8 cellular contexts compared by ENCODE assay signal in the genomic region with DNA sequence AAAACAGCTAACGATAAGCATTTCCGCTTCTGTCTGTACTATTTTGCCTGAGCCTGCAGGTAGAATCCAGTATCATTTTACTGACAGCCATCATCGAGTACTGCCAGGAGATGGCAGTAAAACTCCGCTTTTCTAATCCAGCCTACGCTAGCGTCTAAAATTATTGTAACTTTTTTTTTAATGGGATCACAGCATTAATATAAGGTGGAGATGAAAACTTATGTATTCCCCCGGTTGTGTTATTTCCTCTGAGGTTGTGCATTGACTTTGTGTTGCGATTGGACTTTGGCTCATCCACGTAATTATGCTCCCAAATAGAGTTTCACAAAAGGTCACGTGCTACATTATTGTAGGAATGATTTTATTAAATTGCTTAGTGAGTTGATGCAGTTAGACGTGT.
A peak's percentile ranks its signal among the peaks of the same experiment; 100 is the strongest.
DNase-seq lines count a peak whose midpoint lies in the region; FAIRE-seq and TF ChIP-seq lines count a peak whose summit lies in the region.

No MANE protein-coding gene starts in this region.

- intact Hi-C loops in spleen (cut with DNase I; ENCODE audit: low total_unique reads): no loop called here

- no peaks in the 10 kb centered on the region for H3F3A ChIP-seq in SK-N-SH (replicated peaks; ENCODE audit: insufficient read depth)

- H3K4me1 ChIP-seq in SK-N-SH (ENCODE audit: control insufficient read depth in 1 of 2, insufficient read depth in 2 of 2, low read depth in 1 of 2, low read length in 1 of 2) (peaks cover 0 to 7% of the 10 kb centered on the region in 2 experiments; a peak in 1 of 4 replicates), spleen (peaks cover 0 to 21% (median 10%) of the 10 kb centered on the region in 6 donors)

- H2AFZ ChIP-seq in SK-N-SH (ENCODE audit: low read depth): no peak overlapping the region

- TF ChIP-seq CTCF in AG04449 (IDR thresholded peaks at IDR 0.05; ENCODE audit: insufficient read depth, low read length, missing control alignments): peak; percentile 23
- TF ChIP-seq CTCF in GM12864 (IDR thresholded peaks at IDR 0.05; ENCODE audit: low read depth, low read length, missing control alignments): peak; percentile 41
- peak; percentile 77 for TF ChIP-seq CTCF in SK-N-SH (IDR thresholded peaks at IDR 0.05)
- peak in 8 of 11 experiments; percentile 11 to 62 (median 48) for TF ChIP-seq CTCF in spleen (IDR thresholded peaks at IDR 0.05 in 8 of 11, conservative IDR thresholded peaks at IDR 0.05 in 3 of 11)

- POLR2A ChIA-PET in AG04449 (lab: Yijun Ruan, JAX) (no interaction called here), SK-N-SH (lab: Yijun Ruan, JAX) (no interaction called here)

- no peaks in the 10 kb centered on the region for H3K79me2 ChIP-seq in SK-N-SH (ENCODE audit: insufficient read depth)

- DNase-seq in AG04449 (ENCODE audit: low read depth, low spot score): no peak
- no peak for DNase-seq in GM12864 (ENCODE audit: low read depth)
- peak; percentile 47 for DNase-seq in HT1080 (ENCODE audit: low read depth)
- DNase-seq in SK-N-SH: peak; percentile 34
- peak; percentile 2 to 5 for DNase-seq in frontal cortex (ENCODE audit: low spot score in 2 of 2)
- no peak for DNase-seq in spleen
- no peak for DNase-seq in occipital lobe (lab: John Stamatoyannopoulos, UW)
- no peak for DNase-seq in foreskin melanocyte

- TF ChIP-seq EP300 in SK-N-SH (IDR thresholded peaks at IDR 0.05; ENCODE audit: borderline replicate concordance in 1 of 2, low read depth in 1 of 2, low read length in 1 of 2): no peak

- no peaks in the 10 kb centered on the region for H3K9me2 ChIP-seq in SK-N-SH

- H4K20me1 ChIP-seq in SK-N-SH (ENCODE audit: insufficient read depth): no peaks in the 10 kb centered on the region

- 30% methylated on average over 11 of the region's 11 CpGs for WGBS in SK-N-SH (ENCODE audit: low lambda C conversion rate)
- WGBS in spleen, 5 donors: 42 to 50% (median 44%) methylated on average over 11 of the region's 11 CpGs

- H3K27me3 ChIP-seq in SK-N-SH (ENCODE audit: insufficient read depth): no peaks in the 10 kb centered on the region
- H3K27me3 ChIP-seq in spleen (replicated peaks in 1 of 7): no peaks in the 10 kb centered on the region

- no peak overlapping the region for H3K27ac ChIP-seq in SK-N-SH (ENCODE audit: low read depth in 2 of 2, low read length in 1 of 2)
- H3K27ac ChIP-seq in spleen: no peak overlapping the region

- H3K36me3 ChIP-seq in SK-N-SH (replicated peaks in 1 of 2; ENCODE audit: control insufficient read depth in 1 of 2, insufficient read depth in 2 of 2, low read length in 1 of 2) (no peaks in the 10 kb centered on the region), spleen (no peaks in the 10 kb centered on the region)

- H3K9me3 ChIP-seq in SK-N-SH (no peaks in the 10 kb centered on the region), spleen (no peaks in the 10 kb centered on the region)

- no peak for TF ChIP-seq POLR2A in spleen (IDR thresholded peaks at IDR 0.05)

- H3K4me3 ChIP-seq in AG04449 (ENCODE audit: low read depth, low read length): no peak overlapping the region
- no peak overlapping the region for H3K4me3 ChIP-seq in GM12864 (ENCODE audit: low read depth, low read length)
- no peak overlapping the region for H3K4me3 ChIP-seq in SK-N-SH (ENCODE audit: low read depth in 2 of 2, low read length in 1 of 2)
- H3K4me3 ChIP-seq in spleen: no peak overlapping the region

- H3K4me2 ChIP-seq in SK-N-SH: no peak overlapping the region

- CTCF ChIA-PET in AG04449 (lab: Yijun Ruan, JAX) (interaction anchor here (0.7 to 2.1 kb wide), 5 partner anchors 9 to 915 kb away, joined by 3 to 6 read pairs (median 3); no protein-coding TSS in a partner anchor), SK-N-SH (lab: Yijun Ruan, JAX) (interaction anchor here (0.5 to 3.2 kb wide), 16 partner anchors 9 to 693 kb away, joined by 3 to 26 read pairs (median 4); no protein-coding TSS in a partner anchor)

- no peak overlapping the region for H3K9ac ChIP-seq in SK-N-SH

- peak; percentile 79 for TF ChIP-seq RAD21 in SK-N-SH (IDR thresholded peaks at IDR 0.05; ENCODE audit: low read length)

- FAIRE-seq in frontal cortex (lab: Jason Lieb, UNC): peak; percentile 45

TF ChIP-seq in SK-N-SH, 30 proteins besides CTCF, POLR2A, EP300 and RAD21:
- TF ChIP-seq FOXM1 (IDR thresholded peaks at IDR 0.05; ENCODE audit: low read depth) (no peak), TCF12 (IDR thresholded peaks at IDR 0.05) (no peak), GABPA (IDR thresholded peaks at IDR 0.05; ENCODE audit: low read depth) (no peak), ELF1 (IDR thresholded peaks at IDR 0.05) (no peak), TEAD4 (IDR thresholded peaks at IDR 0.05; ENCODE audit: borderline replicate concordance, insufficient read depth) (no peak), GATA2 (CRISPR knock-in tag; IDR thresholded peaks at IDR 0.05) (no peak), JUND (IDR thresholded peaks at IDR 0.05) (no peak), SMC3 (IDR thresholded peaks at IDR 0.05; ENCODE audit: low read depth, low read length) (peak; percentile 48; the same call in 1 of the 2 replicates)
- TF ChIP-seq, protein P1, sequence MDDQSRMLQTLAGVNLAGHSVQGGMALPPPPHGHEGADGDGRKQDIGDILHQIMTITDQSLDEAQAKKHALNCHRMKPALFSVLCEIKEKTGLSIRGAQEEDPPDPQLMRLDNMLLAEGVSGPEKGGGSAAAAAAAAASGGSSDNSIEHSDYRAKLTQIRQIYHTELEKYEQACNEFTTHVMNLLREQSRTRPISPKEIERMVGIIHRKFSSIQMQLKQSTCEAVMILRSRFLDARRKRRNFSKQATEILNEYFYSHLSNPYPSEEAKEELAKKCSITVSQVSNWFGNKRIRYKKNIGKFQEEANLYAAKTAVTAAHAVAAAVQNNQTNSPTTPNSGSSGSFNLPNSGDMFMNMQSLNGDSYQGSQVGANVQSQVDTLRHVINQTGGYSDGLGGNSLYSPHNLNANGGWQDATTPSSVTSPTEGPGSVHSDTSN (IDR thresholded peaks at IDR 0.05): peak; percentile 50
- TF ChIP-seq, protein P2, sequence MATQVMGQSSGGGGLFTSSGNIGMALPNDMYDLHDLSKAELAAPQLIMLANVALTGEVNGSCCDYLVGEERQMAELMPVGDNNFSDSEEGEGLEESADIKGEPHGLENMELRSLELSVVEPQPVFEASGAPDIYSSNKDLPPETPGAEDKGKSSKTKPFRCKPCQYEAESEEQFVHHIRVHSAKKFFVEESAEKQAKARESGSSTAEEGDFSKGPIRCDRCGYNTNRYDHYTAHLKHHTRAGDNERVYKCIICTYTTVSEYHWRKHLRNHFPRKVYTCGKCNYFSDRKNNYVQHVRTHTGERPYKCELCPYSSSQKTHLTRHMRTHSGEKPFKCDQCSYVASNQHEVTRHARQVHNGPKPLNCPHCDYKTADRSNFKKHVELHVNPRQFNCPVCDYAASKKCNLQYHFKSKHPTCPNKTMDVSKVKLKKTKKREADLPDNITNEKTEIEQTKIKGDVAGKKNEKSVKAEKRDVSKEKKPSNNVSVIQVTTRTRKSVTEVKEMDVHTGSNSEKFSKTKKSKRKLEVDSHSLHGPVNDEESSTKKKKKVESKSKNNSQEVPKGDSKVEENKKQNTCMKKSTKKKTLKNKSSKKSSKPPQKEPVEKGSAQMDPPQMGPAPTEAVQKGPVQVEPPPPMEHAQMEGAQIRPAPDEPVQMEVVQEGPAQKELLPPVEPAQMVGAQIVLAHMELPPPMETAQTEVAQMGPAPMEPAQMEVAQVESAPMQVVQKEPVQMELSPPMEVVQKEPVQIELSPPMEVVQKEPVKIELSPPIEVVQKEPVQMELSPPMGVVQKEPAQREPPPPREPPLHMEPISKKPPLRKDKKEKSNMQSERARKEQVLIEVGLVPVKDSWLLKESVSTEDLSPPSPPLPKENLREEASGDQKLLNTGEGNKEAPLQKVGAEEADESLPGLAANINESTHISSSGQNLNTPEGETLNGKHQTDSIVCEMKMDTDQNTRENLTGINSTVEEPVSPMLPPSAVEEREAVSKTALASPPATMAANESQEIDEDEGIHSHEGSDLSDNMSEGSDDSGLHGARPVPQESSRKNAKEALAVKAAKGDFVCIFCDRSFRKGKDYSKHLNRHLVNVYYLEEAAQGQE (IDR thresholded peaks at IDR 0.05; ENCODE audit: low read depth, low read length): no peak

Comparison
In these comparisons a context has a peak if more than half of its experiments do, and no peak if none do; other contexts are left out.
1. DNase-seq: peak in HT1080 (single experiment), SK-N-SH (single experiment) and frontal cortex (2 of 2); none in AG04449 (single experiment), GM12864 (single experiment), spleen (single experiment), occipital lobe (single experiment) and foreskin melanocyte (single experiment).
2. CTCF ChIP-seq: peak in every context shown above with its lines; median percentile 77 in SK-N-SH; 48 in spleen; 41 in GM12864; 23 in AG04449.